In genomic region chr5:146005264-146005663, GRCh38 we compare ENCODE assay signal across 24 cellular contexts.
"Had no signal": no experiment of that assay in that cellular context is flagged by ENCODE, and none has a peak within 500 bp of the region (broad histone marks: within the 10 kb centered on the region; RNA-seq: fewer than 3 reads in every experiment).

No MANE protein-coding gene starts in this region.

- H3K27me3 ChIP-seq: breast epithelium, heart right ventricle, neural progenitor cell, transverse colon had no signal

- ATAC-seq: activated CD4-positive, alpha-beta T cell treated with anti-CD3 and anti-CD28 coated beads for 36 hours; activated CD8-positive, alpha-beta memory T cell treated with anti-CD3 and anti-CD28 coated beads, Interleukin-2, amount 10 ng/mL, durations not matched to agents 7 days and 5 days; activated CD8-positive, alpha-beta T cell treated with anti-CD3 and anti-CD28 coated beads, Interleukin-2, amount 10 ng/mL, durations not matched to agents 7 days and 5 days; activated naive CD8-positive, alpha-beta T cell treated with anti-CD3 and anti-CD28 coated beads, Interleukin-2, amount 50 U/mL, for 24 hours; heart right ventricle; natural killer cell; right cardiac atrium had no signal

- H3K4me1 Mint-ChIP-seq: activated CD4-positive, alpha-beta T cell treated with anti-CD3 and anti-CD28 coated beads for 36 hours; activated CD8-positive, alpha-beta memory T cell treated with anti-CD3 and anti-CD28 coated beads, Interleukin-2, amount 10 ng/mL, durations not matched to agents 7 days and 5 days; activated naive CD4-positive, alpha-beta T cell treated with anti-CD3 and anti-CD28 coated beads, Interleukin-2, amount 50 U/mL, for 24 hours; activated naive CD8-positive, alpha-beta T cell treated with anti-CD3 and anti-CD28 coated beads, Interleukin-2, amount 50 U/mL, for 24 hours; natural killer cell; neural progenitor cell had no signal

- H3K9me3 Mint-ChIP-seq: activated naive CD4-positive, alpha-beta T cell treated with anti-CD3 and anti-CD28 coated beads, Interleukin-2, amount 50 U/mL, for 24 hours; activated naive CD8-positive, alpha-beta T cell treated with anti-CD3 and anti-CD28 coated beads, Interleukin-2, amount 50 U/mL, for 24 hours; activated T-helper 2 cell treated with anti-CD3 and anti-CD28 coated beads, Interferon-gamma antibody, Interleukin-2, Interleukin-4, amounts not matched to agents 10 μg/mL and 5 μg/mL and 100 μg/mL, durations not matched to agents 14 hours and 24 hours and 36 hours; natural killer cell; neural progenitor cell had no signal

- H3K4me3 ChIP-seq: breast epithelium, heart right ventricle, lung, neural progenitor cell, transverse colon had no signal

- H3K4me1 ChIP-seq: breast epithelium had no signal

- H3K36me3 Mint-ChIP-seq: activated CD8-positive, alpha-beta memory T cell treated with anti-CD3 and anti-CD28 coated beads, Interleukin-2, amount 10 ng/mL, durations not matched to agents 7 days and 5 days; activated naive CD4-positive, alpha-beta T cell treated with anti-CD3 and anti-CD28 coated beads, Interleukin-2, amount 50 U/mL, for 24 hours; natural killer cell; neural progenitor cell had no signal

- DNase-seq: activated CD4-positive, alpha-beta T cell treated with anti-CD3 and anti-CD28 coated beads for 36 hours; activated CD4-positive, CD25-positive, alpha-beta regulatory T cell; activated CD8-positive, alpha-beta memory T cell treated with anti-CD3 and anti-CD28 coated beads, Interleukin-2, amount 10 ng/mL, durations not matched to agents 7 days and 5 days; activated CD8-positive, alpha-beta T cell treated with anti-CD3 and anti-CD28 coated beads, Interleukin-2, amount 10 ng/mL, durations not matched to agents 7 days and 5 days; activated naive CD8-positive, alpha-beta T cell treated with anti-CD3 and anti-CD28 coated beads, Interleukin-2, amount 50 U/mL, for 24 hours; activated T-cell treated with anti-CD3 and anti-CD28 coated beads, Interleukin-2, amount 50 U/mL, for 48 hours; amygdala; central memory CD4-positive, alpha-beta T cell; foreskin fibroblast; heart right ventricle; mesendoderm; natural killer cell; occipital lobe; posterior cingulate gyrus; right cardiac atrium; stimulated activated CD4-positive, alpha-beta T cell treated with anti-CD3 and anti-CD28 coated beads, Interleukin-15, amount 100 ng/mL, for 24 hours; stimulated activated CD4-positive, alpha-beta T cell treated with anti-CD3 and anti-CD28 coated beads, Interleukin-2, amount 100 ng/mL, for 24 hours; stimulated activated naive CD4-positive, alpha-beta T cell; transverse colon had no signal

- H3K27ac ChIP-seq: breast epithelium, heart right ventricle, neural progenitor cell, transverse colon had no signal

- H3K9me3 ChIP-seq: breast epithelium, transverse colon had no signal

- H3K27ac Mint-ChIP-seq: activated CD4-positive, alpha-beta T cell treated with anti-CD3 and anti-CD28 coated beads for 36 hours; activated CD8-positive, alpha-beta memory T cell treated with anti-CD3 and anti-CD28 coated beads, Interleukin-2, amount 10 ng/mL, durations not matched to agents 7 days and 5 days; activated CD8-positive, alpha-beta T cell treated with anti-CD3 and anti-CD28 coated beads, Interleukin-2, amount 10 ng/mL, durations not matched to agents 7 days and 5 days; activated naive CD4-positive, alpha-beta T cell treated with anti-CD3 and anti-CD28 coated beads, Interleukin-2, amount 50 U/mL, for 24 hours; activated naive CD8-positive, alpha-beta T cell treated with anti-CD3 and anti-CD28 coated beads, Interleukin-2, amount 50 U/mL, for 24 hours; activated T-helper 2 cell treated with anti-CD3 and anti-CD28 coated beads, Interferon-gamma antibody, Interleukin-2, Interleukin-4, amounts not matched to agents 10 μg/mL and 5 μg/mL and 100 μg/mL, durations not matched to agents 14 hours and 24 hours and 36 hours; natural killer cell; neural progenitor cell had no signal

- H3K4me3 Mint-ChIP-seq: activated CD4-positive, alpha-beta T cell treated with anti-CD3 and anti-CD28 coated beads for 36 hours; activated CD8-positive, alpha-beta memory T cell treated with anti-CD3 and anti-CD28 coated beads, Interleukin-2, amount 10 ng/mL, durations not matched to agents 7 days and 5 days; activated CD8-positive, alpha-beta T cell treated with anti-CD3 and anti-CD28 coated beads, Interleukin-2, amount 10 ng/mL, durations not matched to agents 7 days and 5 days; activated naive CD4-positive, alpha-beta T cell treated with anti-CD3 and anti-CD28 coated beads, Interleukin-2, amount 50 U/mL, for 24 hours; activated naive CD8-positive, alpha-beta T cell treated with anti-CD3 and anti-CD28 coated beads, Interleukin-2, amount 50 U/mL, for 24 hours; natural killer cell; neural progenitor cell had no signal

- H3K36me3 ChIP-seq: breast epithelium, heart right ventricle, neural progenitor cell, transverse colon had no signal
